ENCODE assay signal across 12 cellular contexts in the genomic region with DNA sequence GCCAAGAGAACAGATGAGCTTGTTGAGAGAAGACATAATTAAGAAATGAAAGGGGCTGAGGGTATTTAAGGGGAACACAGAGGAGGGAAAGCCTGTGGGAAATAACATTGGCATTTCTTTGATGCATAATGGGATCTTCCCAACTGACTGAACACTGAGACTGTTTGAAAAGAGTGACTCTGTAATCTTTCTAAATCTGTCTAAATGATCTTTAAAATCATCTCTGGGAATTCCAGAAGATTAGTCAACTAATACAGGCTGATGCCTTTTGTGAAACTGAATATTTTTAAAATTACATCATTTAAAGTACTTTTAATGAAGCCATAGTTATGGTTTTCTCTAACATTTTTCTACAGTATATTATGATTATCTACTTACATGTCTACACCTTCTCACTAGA.
"Had no signal": no experiment of that assay in that cellular context is flagged by ENCODE, and none has a peak within 500 bp of the region (broad histone marks: within the 10 kb centered on the region; RNA-seq: fewer than 3 reads in every experiment).

No MANE protein-coding gene starts in this region.

- H3K9me3 Mint-ChIP-seq: activated CD8-positive, alpha-beta T cell treated with anti-CD3 and anti-CD28 coated beads for 36 hours; activated naive CD8-positive, alpha-beta T cell treated with anti-CD3 and anti-CD28 coated beads, Interleukin-2, amount 10 ng/mL, durations not matched to agents 7 days and 5 days had no signal

- H3K36me3 ChIP-seq: esophagus squamous epithelium, gastroesophageal sphincter, tibial nerve, WERI-Rb-1 had no signal

- H3K27ac Mint-ChIP-seq: activated CD4-positive, alpha-beta T cell treated with anti-CD3 and anti-CD28 coated beads for 36 hours; activated CD8-positive, alpha-beta T cell treated with anti-CD3 and anti-CD28 coated beads for 36 hours; activated naive CD8-positive, alpha-beta T cell treated with anti-CD3 and anti-CD28 coated beads, Interleukin-2, amount 10 ng/mL, durations not matched to agents 7 days and 5 days; naive B cell had no signal

- ATAC-seq: activated CD4-positive, alpha-beta T cell treated with anti-CD3 and anti-CD28 coated beads for 36 hours; activated CD8-positive, alpha-beta T cell treated with anti-CD3 and anti-CD28 coated beads for 36 hours; gastroesophageal sphincter had no signal

- H3K27me3 ChIP-seq: tibial nerve had no signal

- H3K36me3 Mint-ChIP-seq: activated naive CD8-positive, alpha-beta T cell treated with anti-CD3 and anti-CD28 coated beads, Interleukin-2, amount 10 ng/mL, durations not matched to agents 7 days and 5 days; naive B cell had no signal

- DNase-seq: activated CD4-positive, alpha-beta T cell treated with anti-CD3 and anti-CD28 coated beads for 36 hours; activated CD8-positive, alpha-beta memory T cell treated with anti-CD3 and anti-CD28 coated beads, Interleukin-2, amount 50 U/mL, for 4 hours; activated CD8-positive, alpha-beta T cell treated with anti-CD3 and anti-CD28 coated beads for 36 hours; activated naive CD8-positive, alpha-beta T cell treated with anti-CD3 and anti-CD28 coated beads, Interleukin-2, amount 10 ng/mL, durations not matched to agents 7 days and 5 days; aorta; esophagus squamous epithelium; naive B cell; posterior cingulate gyrus; WERI-Rb-1 had no signal

- H3K4me3 Mint-ChIP-seq: activated CD4-positive, alpha-beta T cell treated with anti-CD3 and anti-CD28 coated beads for 36 hours; activated CD8-positive, alpha-beta T cell treated with anti-CD3 and anti-CD28 coated beads for 36 hours; activated naive CD8-positive, alpha-beta T cell treated with anti-CD3 and anti-CD28 coated beads, Interleukin-2, amount 10 ng/mL, durations not matched to agents 7 days and 5 days; naive B cell had no signal

- H3K4me3 ChIP-seq: esophagus squamous epithelium, gastroesophageal sphincter, skin epidermis, tibial nerve had no signal

- H3K4me1 Mint-ChIP-seq: activated CD4-positive, alpha-beta T cell treated with anti-CD3 and anti-CD28 coated beads for 36 hours; activated naive CD8-positive, alpha-beta T cell treated with anti-CD3 and anti-CD28 coated beads, Interleukin-2, amount 10 ng/mL, durations not matched to agents 7 days and 5 days; naive B cell had no signal

- H3K27ac ChIP-seq: esophagus squamous epithelium, gastroesophageal sphincter, skin epidermis, tibial nerve, WERI-Rb-1 had no signal

- H3K9me3 ChIP-seq: esophagus squamous epithelium, gastroesophageal sphincter, tibial nerve had no signal

- H3K4me1 ChIP-seq: gastroesophageal sphincter, tibial nerve had no signal
